Comparison of ENCODE assay signal across 8 cellular contexts in the genomic region with DNA sequence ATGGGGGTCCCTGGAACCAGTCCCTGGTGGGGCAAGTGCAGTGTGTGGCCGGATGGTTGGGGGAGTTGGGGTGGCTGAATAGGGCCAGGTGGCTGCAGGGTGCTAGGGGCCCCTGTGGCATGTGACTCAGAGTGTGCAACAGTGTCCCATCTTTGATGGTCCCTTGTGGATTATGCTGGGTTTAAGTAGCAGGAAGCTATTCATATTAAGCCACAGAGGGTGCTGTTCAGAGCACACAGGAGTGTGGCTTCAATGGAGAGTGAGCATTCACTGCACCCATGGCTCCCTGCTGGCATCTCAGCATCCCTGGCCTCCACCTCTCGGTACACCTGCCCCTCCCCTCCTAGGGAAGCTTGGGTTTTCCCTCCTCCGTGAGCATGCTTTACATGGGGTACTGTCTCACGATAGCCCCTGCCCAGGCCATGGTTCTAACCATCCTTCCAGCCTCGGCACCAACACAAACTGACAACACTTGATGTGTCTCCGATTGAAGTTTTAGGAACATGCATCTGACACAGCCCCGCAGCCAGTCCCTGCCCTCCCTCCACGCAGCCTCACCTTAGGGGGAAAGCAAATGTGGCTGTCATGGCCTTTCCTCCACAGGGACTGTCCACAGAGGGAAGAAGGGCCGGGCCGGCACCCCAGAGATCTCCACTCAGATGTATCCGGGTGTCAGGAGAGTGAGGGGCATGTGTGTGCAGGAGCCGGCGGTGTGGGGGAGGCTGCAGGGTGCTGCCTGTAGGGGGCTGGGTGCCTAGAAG. TPM values are rescaled to one million over a fixed set of nuclear protein-coding genes. Genes with fewer than 3 reads are reported as not detected.
DNase-seq lines count a peak whose midpoint lies in the region; ATAC-seq and TF ChIP-seq lines count a peak whose summit lies in the region.

No MANE protein-coding gene starts in this region.

- no peaks in the 10 kb centered on the region for H3K27me3 ChIP-seq in MG63

- H3K4me3 ChIP-seq in MG63 = no peak overlapping the region

- no peaks in the 10 kb centered on the region; the same call in 1 of the 2 replicates for H3K9me3 ChIP-seq in MG63

- DNase-seq in ELR (ENCODE audit: low read depth) (peak; percentile 58), left ventricle myocardium superior (peak; percentile 28), middle frontal gyrus (ENCODE audit: extremely low spot score, low spot score) (no peak), NCI-H2171 treated with DMSO at 0.1 percent for 48 hours (lab: John Stamatoyannopoulos, UW) (no peak), MG63 (no peak)

- intact Hi-C loops in left ventricle myocardium superior (cut with micrococcal nuclease) = no loop called here

- ATAC-seq in GM19328 (IDR thresholded peaks at IDR 0.05; ENCODE audit: unreplicated experiment) = peak; percentile 66
- peak; percentile 77 for ATAC-seq in HG03175 (IDR thresholded peaks at IDR 0.05; ENCODE audit: unreplicated experiment)
- ATAC-seq in SK-N-SH treated with all-trans-retinoic acid at 6 μM for 48 hours = peak; percentile 35
- ATAC-seq in left ventricle myocardium superior = peak; percentile 8

- H3K36me3 ChIP-seq in MG63 = peaks cover 63% of the 10 kb centered on the region

TF ChIP-seq in SK-N-SH treated with all-trans-retinoic acid at 6 μM for 48 hours, 23 proteins besides CTCF, POLR2A, EP300 and RAD21:
- 0 out of 2 replicates have a peak, but pooled peaks have one; percentile 4 for TF ChIP-seq PATZ1 (CRISPR knock-in tag; IDR thresholded peaks at IDR 0.05; ENCODE audit: borderline replicate concordance)
- TF ChIP-seq, protein P1, sequence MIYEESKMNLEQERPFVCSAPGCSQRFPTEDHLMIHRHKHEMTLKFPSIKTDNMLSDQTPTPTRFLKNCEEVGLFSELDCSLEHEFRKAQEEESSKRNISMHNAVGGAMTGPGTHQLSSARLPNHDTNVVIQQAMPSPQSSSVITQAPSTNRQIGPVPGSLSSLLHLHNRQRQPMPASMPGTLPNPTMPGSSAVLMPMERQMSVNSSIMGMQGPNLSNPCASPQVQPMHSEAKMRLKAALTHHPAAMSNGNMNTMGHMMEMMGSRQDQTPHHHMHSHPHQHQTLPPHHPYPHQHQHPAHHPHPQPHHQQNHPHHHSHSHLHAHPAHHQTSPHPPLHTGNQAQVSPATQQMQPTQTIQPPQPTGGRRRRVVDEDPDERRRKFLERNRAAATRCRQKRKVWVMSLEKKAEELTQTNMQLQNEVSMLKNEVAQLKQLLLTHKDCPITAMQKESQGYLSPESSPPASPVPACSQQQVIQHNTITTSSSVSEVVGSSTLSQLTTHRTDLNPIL (CRISPR knock-in tag; IDR thresholded peaks at IDR 0.05; ENCODE audit: low read depth) = no peak

RNA-seq across cellular contexts. Expression of gene PPIF, which starts 30.4 kb away (rescaled TPM):
- 139 TPM for total RNA-seq in left ventricle myocardium superior
- 42.3 and 53.5 TPM in 2 replicates for total RNA-seq in MG63 (2014; rRNA removed; shearing (Covaris generic); ENCODE audit: low replicate concordance)

Comparison
In these comparisons a context has a peak if more than half of its experiments do, and no peak if none do; other contexts are left out.
1. DNase-seq: peak in ELR (single experiment) and left ventricle myocardium superior (single experiment); none in middle frontal gyrus (single experiment), NCI-H2171 treated with DMSO at 0.1 percent for 48 hours (single experiment) and MG63 (single experiment).
2. ATAC-seq: peak in every context shown above with its lines; median percentile 77 in HG03175; 66 in GM19328; 35 in SK-N-SH treated with all-trans-retinoic acid at 6 μM for 48 hours; 8 in left ventricle myocardium superior.